2 cellular contexts compared by ENCODE assay signal in genomic region chr6:126339796-126340750, GRCh38.
A peak's percentile ranks its signal among the peaks of the same experiment; 100 is the strongest.
TF ChIP-seq lines count a peak whose summit lies in the region.

TSS of gene CENPW (plus strand) at chr6:126340115. CDS start at chr6:126340274, 159 bp downstream.

TF ChIP-seq in A549, 52 proteins besides CTCF, POLR2A, EP300 and RAD21 (continued from another document):
- TF ChIP-seq ELK1 (IDR thresholded peaks at IDR 0.05; ENCODE audit: low read depth, low read length) (no peak), BHLHE40 (IDR thresholded peaks at IDR 0.05; ENCODE audit: low read depth, low read length) (no peak), RFX5 (IDR thresholded peaks at IDR 0.05) (no peak), HES2 (IDR thresholded peaks at IDR 0.05) (no peak), NPAS2 (CRISPR knock-in tag; IDR thresholded peaks at IDR 0.05; ENCODE audit: borderline replicate concordance) (no peak), MAZ (IDR thresholded peaks at IDR 0.05; ENCODE audit: borderline replicate concordance, low read depth, low read length) (no peak), RARB (CRISPR knock-in tag; IDR thresholded peaks at IDR 0.05) (no peak), MAX (IDR thresholded peaks at IDR 0.05) (peak; percentile 38; the same call in 1 of the 2 replicates), CBX8 (IDR thresholded peaks at IDR 0.05) (no peak), ZNF302 (CRISPR knock-in tag; IDR thresholded peaks at IDR 0.05) (no peak), EHMT2 (IDR thresholded peaks at IDR 0.05; ENCODE audit: low read depth) (no peak), KDM5A (IDR thresholded peaks at IDR 0.05) (peak; percentile 97), CHD2 (IDR thresholded peaks at IDR 0.05; ENCODE audit: low read length, partially characterized antibody) (no peak), FOSB (CRISPR knock-in tag; IDR thresholded peaks at IDR 0.05) (no peak), TP53 (CRISPR knock-in tag; IDR thresholded peaks at IDR 0.05) (no peak), FOSL2 (IDR thresholded peaks at IDR 0.05) (no peak), FOSL2 (CRISPR knock-in tag; IDR thresholded peaks at IDR 0.05) (no peak), CBX2 (IDR thresholded peaks at IDR 0.05; ENCODE audit: borderline replicate concordance, low read depth) (no peak), ZC3H11A (IDR thresholded peaks at IDR 0.05) (no peak), HEYL (CRISPR knock-in tag; IDR thresholded peaks at IDR 0.05) (no peak), HDAC2 (IDR thresholded peaks at IDR 0.05) (peak; percentile 62; the same call in 1 of the 2 replicates), EHF (CRISPR knock-in tag; IDR thresholded peaks at IDR 0.05) (no peak), ESRRA (IDR thresholded peaks at IDR 0.05; ENCODE audit: borderline replicate concordance, low read length) (no peak)

TF ChIP-seq in K562, 482 proteins besides CTCF, POLR2A, EP300 and RAD21 (continued from another document and continues in another):
- TF ChIP-seq E2F4 (CRISPR knock-in tag; IDR thresholded peaks at IDR 0.05; ENCODE audit: low read depth): peak; percentile 100
- TF ChIP-seq SOX6 (IDR thresholded peaks at IDR 0.05): peak; percentile 40; the same call in 1 of the 2 replicates
- peak; percentile 19; the same call in 1 of the 2 replicates for TF ChIP-seq ETV5 (CRISPR knock-in tag; IDR thresholded peaks at IDR 0.05; ENCODE audit: low read depth)
- TF ChIP-seq RFX1 (IDR thresholded peaks at IDR 0.05): no peak
- peak in 2 of 3 experiments; percentile 38 to 45 for TF ChIP-seq YY1 (IDR thresholded peaks at IDR 0.05; ENCODE audit: borderline replicate concordance in 1 of 3, control insufficient read depth in 1 of 3, extremely low read depth in 1 of 3, insufficient read depth in 3 of 3, insufficient read length in 1 of 3, insufficient replicate concordance in 2 of 3, low read depth in 1 of 3, low read length in 2 of 3)
- TF ChIP-seq MEIS2 (IDR thresholded peaks at IDR 0.05; ENCODE audit: partially characterized antibody): peak; percentile 75
- peak; percentile 90 for TF ChIP-seq PHF20 (IDR thresholded peaks at IDR 0.05; ENCODE audit: partially characterized antibody)
- TF ChIP-seq TCF7 (IDR thresholded peaks at IDR 0.05; ENCODE audit: borderline replicate concordance): peak; percentile 48; the same call in 1 of the 2 replicates
- TF ChIP-seq SUPT5H (IDR thresholded peaks at IDR 0.05): peak; percentile 85
- TF ChIP-seq ATF3 (IDR thresholded peaks at IDR 0.05): peak; percentile 92
- no peak for TF ChIP-seq ATF3 (CRISPR knock-in tag; conservative IDR thresholded peaks at IDR 0.05)
- TF ChIP-seq SP1 (CRISPR knock-in tag; IDR thresholded peaks at IDR 0.05): peak; percentile 92
- TF ChIP-seq NRF1 (conservative IDR thresholded peaks at IDR 0.05 in 1 of 2, IDR thresholded peaks at IDR 0.05 in 1 of 2): peak; percentile 65 to 72
- TF ChIP-seq HMGN3 (IDR thresholded peaks at IDR 0.05; ENCODE audit: borderline replicate concordance, extremely low read depth, insufficient read length, low read depth, low read length): peak; percentile 39
- TF ChIP-seq ZNF589 (CRISPR knock-in tag; IDR thresholded peaks at IDR 0.05; ENCODE audit: low read depth): no peak
- TF ChIP-seq NR2C2 (CRISPR knock-in tag; IDR thresholded peaks at IDR 0.05): 0 out of 2 replicates have a peak, but pooled peaks have one; percentile 18
- TF ChIP-seq NR2C2 (tag; IDR thresholded peaks at IDR 0.05): no peak
- no peak for TF ChIP-seq PREB (CRISPR knock-in tag; IDR thresholded peaks at IDR 0.05)
- peak; percentile 96 for TF ChIP-seq ARID4B (CRISPR knock-in tag; IDR thresholded peaks at IDR 0.05)
- TF ChIP-seq GABPB1 (CRISPR knock-in tag; IDR thresholded peaks at IDR 0.05): peak; percentile 46; the same call in 1 of the 2 replicates
- peak; percentile 80 for TF ChIP-seq E2F8 (IDR thresholded peaks at IDR 0.05; ENCODE audit: low read depth, partially characterized antibody)
- TF ChIP-seq ZKSCAN1 (IDR thresholded peaks at IDR 0.05; ENCODE audit: low read depth, low read length): peak; percentile 34; the same call in 1 of the 2 replicates
- peak in 1 of 2 experiments; percentile 34; a peak in 1 of 4 replicates for TF ChIP-seq MAZ (CRISPR knock-in tag; conservative IDR thresholded peaks at IDR 0.05 in 1 of 2, IDR thresholded peaks at IDR 0.05 in 1 of 2)
- peak; percentile 83 for TF ChIP-seq HCFC1 (IDR thresholded peaks at IDR 0.05; ENCODE audit: low read depth, low read length)
- no peak for TF ChIP-seq DNMT1 (IDR thresholded peaks at IDR 0.05)
- TF ChIP-seq ZBTB9 (CRISPR knock-in tag; IDR thresholded peaks at IDR 0.05): no peak
- peak; percentile 87; the same call in 1 of the 2 replicates for TF ChIP-seq PHF8 (IDR thresholded peaks at IDR 0.05; ENCODE audit: borderline replicate concordance, low read length)
- no peak for TF ChIP-seq RUNX1 (IDR thresholded peaks at IDR 0.05; ENCODE audit: low read depth)
- 0 out of 2 replicates have a peak, but pooled peaks have one; percentile 32 for TF ChIP-seq NFIC (IDR thresholded peaks at IDR 0.05)
- TF ChIP-seq BCOR (IDR thresholded peaks at IDR 0.05): 0 out of 2 replicates have a peak, but pooled peaks have one; percentile 35
- no peak for TF ChIP-seq KDM1A (IDR thresholded peaks at IDR 0.05)
- peak; percentile 56 to 75 for TF ChIP-seq FOXK2 (conservative IDR thresholded peaks at IDR 0.05 in 1 of 2, IDR thresholded peaks at IDR 0.05 in 1 of 2; ENCODE audit: low read depth in 2 of 2)
- peak; percentile 78 for TF ChIP-seq POLR2G (IDR thresholded peaks at IDR 0.05; ENCODE audit: low read depth, low read length)
- no peak for TF ChIP-seq HNRNPUL1 (IDR thresholded peaks at IDR 0.05; ENCODE audit: low read length)
- TF ChIP-seq EGR1 (conservative IDR thresholded peaks at IDR 0.05): peak; percentile 98
- peak; percentile 36 for TF ChIP-seq PKNOX1 (IDR thresholded peaks at IDR 0.05)
- peak; percentile 88 for TF ChIP-seq TFAP4 (CRISPR knock-in tag; IDR thresholded peaks at IDR 0.05; ENCODE audit: borderline replicate concordance)
- TF ChIP-seq ARID1B (IDR thresholded peaks at IDR 0.05): peak; percentile 9; the same call in 1 of the 2 replicates
- TF ChIP-seq TOE1 (IDR thresholded peaks at IDR 0.05; ENCODE audit: borderline replicate concordance): no peak
- TF ChIP-seq TOE1 (CRISPR knock-in tag; IDR thresholded peaks at IDR 0.05; ENCODE audit: borderline replicate concordance, low read depth): no peak
- 0 out of 2 replicates have a peak, but pooled peaks have one; percentile 21 for TF ChIP-seq SREBF1 (IDR thresholded peaks at IDR 0.05; ENCODE audit: borderline replicate concordance, low read depth, low read length)
- peak; percentile 99 for TF ChIP-seq CREB1 (IDR thresholded peaks at IDR 0.05)
- peak; percentile 99 for TF ChIP-seq CREB1 (CRISPR knock-in tag; IDR thresholded peaks at IDR 0.05)
- TF ChIP-seq XRCC4 (IDR thresholded peaks at IDR 0.05; ENCODE audit: extremely low read depth, insufficient read depth, insufficient read length): no peak
- TF ChIP-seq RBFOX2 (IDR thresholded peaks at IDR 0.05; ENCODE audit: low read depth, low read length): peak; percentile 81
- peak; percentile 87 for TF ChIP-seq CTBP1 (IDR thresholded peaks at IDR 0.05; ENCODE audit: borderline replicate concordance)
